In genomic region chr5:133611357-133612020, GRCh38 we compare ENCODE assay signal across 9 cellular contexts. TPM values are rescaled to one million over a fixed set of nuclear protein-coding genes. Genes with fewer than 3 reads are reported as not detected.
DNase-seq lines count a peak whose midpoint lies in the region; ATAC-seq and TF ChIP-seq lines count a peak whose summit lies in the region.
"Had no signal": no experiment of that assay in that cellular context is flagged by ENCODE, and none has a peak within 500 bp of the region (broad histone marks: within the 10 kb centered on the region; RNA-seq: fewer than 3 reads in every experiment).

No MANE protein-coding gene starts in this region.

- H3K27me3 ChIP-seq in hepatocyte (peaks cover 74% of the 10 kb centered on the region), smooth muscle cell (ENCODE audit: low read depth) (peaks cover 86% of the 10 kb centered on the region)

- peak; percentile 17 for DNase-seq in NCI-H2171 treated with DMSO at 0.1 percent for 48 hours (lab: John Stamatoyannopoulos, UW)
- DNase-seq in NCI-H2171 (lab: John Stamatoyannopoulos, UW), result no peak
- DNase-seq in SW480 (ENCODE audit: low spot score), result peak; percentile 57
- DNase-seq in hepatocyte (ENCODE audit: low spot score), result peak; percentile 11
- no peak for DNase-seq in smooth muscle cell (lab: John Stamatoyannopoulos, UW; ENCODE audit: unreplicated experiment)
- no peak for DNase-seq in NCI-H1930 (lab: John Stamatoyannopoulos, UW)
- DNase-seq in NCI-H187 treated with DMSO at 0.1 percent for 48 hours (lab: John Stamatoyannopoulos, UW), result no peak

- H4K20me1 ChIP-seq in hepatocyte (ENCODE audit: insufficient read depth, poor library complexity, severe bottlenecking) (no peaks in the 10 kb centered on the region), smooth muscle cell (ENCODE audit: low read depth) (no peaks in the 10 kb centered on the region)

- H3K9me3 ChIP-seq in hepatocyte (ENCODE audit: low read depth), result no peaks in the 10 kb centered on the region
- no peaks in the 10 kb centered on the region for H3K9me3 ChIP-seq in smooth muscle cell (replicated peaks; ENCODE audit: low read depth)

- H3K9me2 ChIP-seq in hepatocyte (replicated peaks; ENCODE audit: insufficient read depth), result no peaks in the 10 kb centered on the region

- H3K36me3 ChIP-seq in hepatocyte (replicated peaks; ENCODE audit: insufficient read depth, low read depth) (no peaks in the 10 kb centered on the region), smooth muscle cell (ENCODE audit: low read depth) (no peaks in the 10 kb centered on the region)

- WGBS in hepatocyte (ENCODE audit: low lambda C conversion rate, missing lambda C conversion rate), result 2% methylated on average over 66 of the region's 67 CpGs
- WGBS in smooth muscle cell (ENCODE audit: low lambda C conversion rate), result 6% methylated on average over 66 of the region's 67 CpGs

- peaks cover 13% of the 10 kb centered on the region for H3K4me1 ChIP-seq in hepatocyte (ENCODE audit: insufficient read depth)
- peaks cover 11% of the 10 kb centered on the region for H3K4me1 ChIP-seq in smooth muscle cell (ENCODE audit: low read depth)

- peak overlapping the region; percentile 41 for H3K4me3 ChIP-seq in hepatocyte
- H3K4me3 ChIP-seq in smooth muscle cell, result peak overlapping the region; percentile 37

- no peak overlapping the region for H3K9ac ChIP-seq in smooth muscle cell (ENCODE audit: low read depth)

- no peak overlapping the region for H2AFZ ChIP-seq in hepatocyte
- no peak overlapping the region for H2AFZ ChIP-seq in smooth muscle cell (ENCODE audit: low read depth)

- H3K4me2 ChIP-seq in hepatocyte, result peak overlapping the region; percentile 93
- peak overlapping the region; percentile 79 for H3K4me2 ChIP-seq in smooth muscle cell

- ATAC-seq in HG03378 (IDR thresholded peaks at IDR 0.05; ENCODE audit: unreplicated experiment), result no peak

- no peaks in the 10 kb centered on the region for H3F3A ChIP-seq in smooth muscle cell (ENCODE audit: low read depth)

- H3K27ac ChIP-seq in hepatocyte (no peak overlapping the region), smooth muscle cell (ENCODE audit: low read depth) (no peak overlapping the region)

- H3K79me2 ChIP-seq in hepatocyte (no peaks in the 10 kb centered on the region), smooth muscle cell (ENCODE audit: low read depth) (no peaks in the 10 kb centered on the region)

- TF ChIP-seq CTCF in hepatocyte (IDR thresholded peaks at IDR 0.05; ENCODE audit: poor library complexity) (no peak), smooth muscle cell (IDR thresholded peaks at IDR 0.05; ENCODE audit: borderline replicate concordance, insufficient read depth, poor library complexity, severe bottlenecking) (no peak)

RNA-seq across cellular contexts. Expression of gene FSTL4, which starts 0.9 kb away (rescaled TPM):
- total RNA-seq in hepatocyte, result 0.47 and 0.60 TPM in 2 replicates
- polyA plus RNA-seq in hepatocyte, result 0.51 and 0.74 TPM in 2 replicates
- 0.13 and 0.49 TPM in 2 replicates for total RNA-seq in smooth muscle cell
- polyA plus RNA-seq in smooth muscle cell, result not detected in 2 replicates
- polyA plus RNA-seq: BJ had no signal

Comparison
In these comparisons a context has a peak if more than half of its experiments do, and no peak if none do; other contexts are left out.
1. DNase-seq: peak in NCI-H2171 treated with DMSO at 0.1 percent for 48 hours (single experiment), SW480 (single experiment) and hepatocyte (single experiment); none in NCI-H2171 (single experiment), smooth muscle cell (single experiment), NCI-H1930 (0 of 2) and NCI-H187 treated with DMSO at 0.1 percent for 48 hours (single experiment).